Comparison of ENCODE assay signal across 1 cellular context in the genomic region with DNA sequence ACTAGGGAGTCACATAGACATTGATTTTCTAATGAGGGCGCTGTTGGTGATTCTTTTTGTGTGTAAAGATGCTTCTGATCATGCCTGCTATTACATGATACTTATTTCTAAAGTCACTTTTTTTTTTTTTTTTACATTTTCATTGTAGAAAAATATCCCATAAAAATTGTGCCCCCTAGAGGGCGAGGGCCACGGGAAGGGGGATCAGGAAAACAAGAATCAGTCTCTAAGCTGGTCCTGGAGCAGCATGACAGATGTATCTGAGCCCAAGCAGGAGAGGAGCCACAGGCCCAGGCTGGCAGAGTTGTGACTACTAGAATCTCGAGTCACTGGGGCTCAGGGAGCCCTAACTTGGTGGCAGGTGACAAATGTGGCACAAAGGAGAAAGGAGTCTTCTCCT.
TF ChIP-seq lines count a peak whose summit lies in the region.

No MANE protein-coding gene starts in this region.

TF ChIP-seq in H1, 55 proteins besides CTCF, POLR2A, EP300 and RAD21:
- TF ChIP-seq NANOG (IDR thresholded peaks at IDR 0.05; ENCODE audit: insufficient read depth, low read depth, low read length, poor library complexity, severe bottlenecking) (no peak), SAP30 (IDR thresholded peaks at IDR 0.05; ENCODE audit: insufficient read depth, insufficient replicate concordance, low read length) (no peak), FOSL1 (IDR thresholded peaks at IDR 0.05; ENCODE audit: insufficient read depth, low read depth, low read length) (no peak), POU5F1 (IDR thresholded peaks at IDR 0.05; ENCODE audit: low read depth, low read length) (no peak), GTF2F1 (IDR thresholded peaks at IDR 0.05; ENCODE audit: borderline replicate concordance, low read depth, low read length) (no peak), HDAC6 (IDR thresholded peaks at IDR 0.05; ENCODE audit: low read depth, low read length) (no peak), TBP (IDR thresholded peaks at IDR 0.05; ENCODE audit: low read depth, low read length) (no peak), BRCA1 (IDR thresholded peaks at IDR 0.05; ENCODE audit: low read depth, low read length) (no peak), POLR2AphosphoS5 (IDR thresholded peaks at IDR 0.05; ENCODE audit: low read depth, low read length) (no peak)
- TF ChIP-seq, protein P1, sequence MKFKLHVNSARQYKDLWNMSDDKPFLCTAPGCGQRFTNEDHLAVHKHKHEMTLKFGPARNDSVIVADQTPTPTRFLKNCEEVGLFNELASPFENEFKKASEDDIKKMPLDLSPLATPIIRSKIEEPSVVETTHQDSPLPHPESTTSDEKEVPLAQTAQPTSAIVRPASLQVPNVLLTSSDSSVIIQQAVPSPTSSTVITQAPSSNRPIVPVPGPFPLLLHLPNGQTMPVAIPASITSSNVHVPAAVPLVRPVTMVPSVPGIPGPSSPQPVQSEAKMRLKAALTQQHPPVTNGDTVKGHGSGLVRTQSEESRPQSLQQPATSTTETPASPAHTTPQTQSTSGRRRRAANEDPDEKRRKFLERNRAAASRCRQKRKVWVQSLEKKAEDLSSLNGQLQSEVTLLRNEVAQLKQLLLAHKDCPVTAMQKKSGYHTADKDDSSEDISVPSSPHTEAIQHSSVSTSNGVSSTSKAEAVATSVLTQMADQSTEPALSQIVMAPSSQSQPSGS (IDR thresholded peaks at IDR 0.05; ENCODE audit: low read length) = no peak
